Comparison of ENCODE assay signal across 24 cellular contexts in the genomic region with DNA sequence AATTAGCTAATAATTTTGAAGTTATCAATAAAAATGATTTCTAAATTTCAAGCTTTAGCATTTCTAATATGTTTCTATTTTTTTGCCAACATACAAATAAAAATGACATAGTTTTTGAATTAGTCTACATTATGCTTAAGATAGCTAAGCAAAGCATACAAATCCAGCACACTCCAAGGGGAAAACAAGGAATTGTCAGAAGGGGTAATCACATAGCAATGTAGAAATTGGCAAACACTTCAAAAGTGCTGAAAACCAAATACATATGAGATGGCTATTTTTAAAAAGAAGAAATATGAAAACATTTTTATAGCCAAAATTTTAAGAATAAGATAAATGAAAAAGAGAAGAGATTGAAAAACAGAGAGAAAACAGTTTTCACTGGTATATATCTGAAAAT.
"Had no signal": no experiment of that assay in that cellular context is flagged by ENCODE, and none has a peak within 500 bp of the region (broad histone marks: within the 10 kb centered on the region; RNA-seq: fewer than 3 reads in every experiment).

No MANE protein-coding gene starts in this region.

- H3K9ac ChIP-seq: parathyroid adenoma had no signal

- H3K27ac Mint-ChIP-seq: dendritic cell treated with granulocyte-macrophage colony-stimulating factor and Interleukin-4, amounts not matched to agents 40 ng/mL and 50 ng/mL, for 4 days; effector memory CD8-positive, alpha-beta T cell; immature natural killer cell; memory B cell; nephron; stimulated activated memory B cell treated with anti-CD40 and anti-IgM and Interleukin-4, amounts not matched to agents 10 μg/mL and 1 μg/mL and 100 μg/mL, for 72 hours; stimulated activated naive CD8-positive, alpha-beta T cell treated with anti-CD3 and anti-CD28 coated beads, Interleukin-15, Interleukin-2, amounts not matched to agents 100 ng/mL and 50 ng/mL, for 24 hours had no signal

- H3K36me3 Mint-ChIP-seq: immature natural killer cell; memory B cell; stimulated activated memory B cell treated with anti-CD40 and anti-IgM and Interleukin-4, amounts not matched to agents 10 μg/mL and 1 μg/mL and 100 μg/mL, for 72 hours had no signal

- H3K27me3 ChIP-seq: esophagus squamous epithelium, right lobe of liver, spleen, testis, tibial nerve, upper lobe of right lung, vagina had no signal

- H3K36me3 ChIP-seq: esophagus squamous epithelium, left ventricle myocardium inferior, lower lobe of right lung, prostate gland, right lobe of liver, spleen, tibial nerve, upper lobe of right lung, vagina had no signal

- H3K79me2 ChIP-seq: parathyroid adenoma had no signal

- H3K27me3 Mint-ChIP-seq: dendritic cell treated with granulocyte-macrophage colony-stimulating factor and Interleukin-4, amounts not matched to agents 40 ng/mL and 50 ng/mL, for 4 days; effector memory CD8-positive, alpha-beta T cell; memory B cell; stimulated activated memory B cell treated with anti-CD40 and anti-IgM and Interleukin-4, amounts not matched to agents 10 μg/mL and 1 μg/mL and 100 μg/mL, for 72 hours; stimulated activated naive CD8-positive, alpha-beta T cell treated with anti-CD3 and anti-CD28 coated beads, Interleukin-15, Interleukin-2, amounts not matched to agents 100 ng/mL and 50 ng/mL, for 24 hours had no signal

- DNase-seq: effector memory CD8-positive, alpha-beta T cell; esophagus squamous epithelium; immature natural killer cell; left ventricle myocardium inferior; lower lobe of right lung; midbrain; occipital lobe; retina; right lobe of liver; spleen; stimulated activated CD4-positive, alpha-beta T cell treated with anti-CD3 and anti-CD28 coated beads, Interleukin-15, amount 100 ng/mL, for 24 hours; stimulated activated CD4-positive, alpha-beta T cell treated with anti-CD3 and anti-CD28 coated beads, Interleukin-1b, Interleukin-23, amount 100 ng/mL, for 48 hours; stimulated activated CD4-positive, alpha-beta T cell treated with anti-CD3 and anti-CD28 coated beads, Interleukin-4, amount 100 ng/mL, for 24 hours; testis; upper lobe of right lung had no signal

- H3K4me1 Mint-ChIP-seq: immature natural killer cell; memory B cell; nephron; stimulated activated memory B cell treated with anti-CD40 and anti-IgM and Interleukin-4, amounts not matched to agents 10 μg/mL and 1 μg/mL and 100 μg/mL, for 72 hours had no signal

- H3K4me1 ChIP-seq: esophagus squamous epithelium, left ventricle myocardium inferior, lower lobe of right lung, parathyroid adenoma, prostate gland, right lobe of liver, spleen, testis, tibial nerve, upper lobe of right lung, vagina had no signal

- H3K4me3 Mint-ChIP-seq: dendritic cell treated with granulocyte-macrophage colony-stimulating factor and Interleukin-4, amounts not matched to agents 40 ng/mL and 50 ng/mL, for 4 days; effector memory CD8-positive, alpha-beta T cell; immature natural killer cell; memory B cell; nephron; stimulated activated memory B cell treated with anti-CD40 and anti-IgM and Interleukin-4, amounts not matched to agents 10 μg/mL and 1 μg/mL and 100 μg/mL, for 72 hours; stimulated activated naive CD8-positive, alpha-beta T cell treated with anti-CD3 and anti-CD28 coated beads, Interleukin-15, Interleukin-2, amounts not matched to agents 100 ng/mL and 50 ng/mL, for 24 hours had no signal

- H3K9me3 Mint-ChIP-seq: dendritic cell treated with granulocyte-macrophage colony-stimulating factor and Interleukin-4, amounts not matched to agents 40 ng/mL and 50 ng/mL, for 4 days; effector memory CD8-positive, alpha-beta T cell; memory B cell; nephron; stimulated activated memory B cell treated with anti-CD40 and anti-IgM and Interleukin-4, amounts not matched to agents 10 μg/mL and 1 μg/mL and 100 μg/mL, for 72 hours; stimulated activated naive CD8-positive, alpha-beta T cell treated with anti-CD3 and anti-CD28 coated beads, Interleukin-15, Interleukin-2, amounts not matched to agents 100 ng/mL and 50 ng/mL, for 24 hours had no signal

- ATAC-seq: effector memory CD8-positive, alpha-beta T cell; lower lobe of right lung; right lobe of liver; stimulated activated memory B cell treated with anti-CD40 and anti-IgM and Interleukin-4, amounts not matched to agents 10 μg/mL and 1 μg/mL and 100 μg/mL, for 72 hours; upper lobe of right lung had no signal

- H2AFZ ChIP-seq: parathyroid adenoma had no signal

- H3K4me3 ChIP-seq: esophagus squamous epithelium, left ventricle myocardium inferior, lower lobe of right lung, prostate gland, right lobe of liver, spleen, testis, tibial nerve, upper lobe of right lung, vagina had no signal

- H3K9me3 ChIP-seq: esophagus squamous epithelium, left ventricle myocardium inferior, lower lobe of right lung, prostate gland, right lobe of liver, spleen, testis, tibial nerve, upper lobe of right lung, vagina had no signal

- H3K27ac ChIP-seq: esophagus squamous epithelium, left ventricle myocardium inferior, lower lobe of right lung, parathyroid adenoma, prostate gland, right lobe of liver, spleen, testis, tibial nerve, upper lobe of right lung, vagina had no signal
